In genomic region chr15:73941044-73941443, GRCh38 we compare ENCODE assay signal across 10 cellular contexts. TPM values are rescaled to one million over a fixed set of nuclear protein-coding genes. Genes with fewer than 3 reads are reported as not detected.
DNase-seq lines count a peak whose midpoint lies in the region; ATAC-seq and TF ChIP-seq lines count a peak whose summit lies in the region.
"Had no signal": no experiment of that assay in that cellular context is flagged by ENCODE, and none has a peak within 500 bp of the region (broad histone marks: within the 10 kb centered on the region; RNA-seq: fewer than 3 reads in every experiment).

No MANE protein-coding gene starts in this region.

- H3K4me3 ChIP-seq in left ventricle myocardium inferior = no peak overlapping the region
- H3K4me3 ChIP-seq: SK-N-MC had no signal

- H3K9me3 Mint-ChIP-seq in activated T-helper 17 cell treated with anti-CD3 and anti-CD28 coated beads, Interleukin-2, amount 50 U/mL, for 72 hours = no peaks in the 10 kb centered on the region

- no peaks in the 10 kb centered on the region for H3K27me3 ChIP-seq in left ventricle myocardium inferior (ENCODE audit: low read depth)

- H3K4me1 Mint-ChIP-seq in activated T-helper 17 cell treated with anti-CD3 and anti-CD28 coated beads, Interleukin-2, amount 50 U/mL, for 72 hours = peaks cover 17% of the 10 kb centered on the region

- DNase-seq in HCEC 1CT = peak; percentile 67
- DNase-seq in left ventricle myocardium inferior = peak; percentile 12
- DNase-seq in stromal cell of bone marrow (ENCODE audit: low read depth) = peak; percentile 68
- DNase-seq in activated CD4-positive, CD25-positive, alpha-beta regulatory T cell (lab: John Stamatoyannopoulos, UW) = no peak
- no peak for DNase-seq in C1 segment of cervical spinal cord (lab: John Stamatoyannopoulos, UW)
- DNase-seq: NCI-H146 had no signal

- no peaks in the 10 kb centered on the region for H3K9me3 ChIP-seq in left ventricle myocardium inferior (replicated peaks)

- H3K4me3 Mint-ChIP-seq in activated T-helper 17 cell treated with anti-CD3 and anti-CD28 coated beads, Interleukin-2, amount 50 U/mL, for 72 hours = no peak overlapping the region

- no peaks in the 10 kb centered on the region for H3K36me3 Mint-ChIP-seq in activated T-helper 17 cell treated with anti-CD3 and anti-CD28 coated beads, Interleukin-2, amount 50 U/mL, for 72 hours (ENCODE audit: low read depth)

- peak overlapping the region; percentile 72 for H3K27ac Mint-ChIP-seq in activated T-helper 17 cell treated with anti-CD3 and anti-CD28 coated beads, Interleukin-2, amount 50 U/mL, for 72 hours

- no peak for TF ChIP-seq CTCF in left ventricle myocardium inferior (IDR thresholded peaks at IDR 0.05; ENCODE audit: borderline replicate concordance)

- no peaks in the 10 kb centered on the region for H3K36me3 ChIP-seq in left ventricle myocardium inferior

- intact Hi-C loops in left ventricle myocardium inferior (cut with micrococcal nuclease) = no loop called here

- H3K27me3 Mint-ChIP-seq in activated T-helper 17 cell treated with anti-CD3 and anti-CD28 coated beads, Interleukin-2, amount 50 U/mL, for 72 hours = no peaks in the 10 kb centered on the region

- H3K27ac ChIP-seq in left ventricle myocardium inferior (replicated peaks) = peak overlapping the region; percentile 57
- H3K27ac ChIP-seq: SK-N-MC had no signal

- no peak for ATAC-seq in activated T-helper 17 cell treated with anti-CD3 and anti-CD28 coated beads, Interleukin-2, amount 50 U/mL, for 72 hours (replicated peaks)
- no peak for ATAC-seq in HG03159 (IDR thresholded peaks at IDR 0.05; ENCODE audit: unreplicated experiment)
- ATAC-seq in GM21737 (IDR thresholded peaks at IDR 0.05; ENCODE audit: unreplicated experiment) = no peak

- peaks cover 56% of the 10 kb centered on the region for H3K4me1 ChIP-seq in left ventricle myocardium inferior

RNA-seq across cellular contexts. Expression of gene LOXL1, which starts 14.8 kb away (rescaled TPM):
- 1 to 10 TPM; 3.4 TPM for total RNA-seq in activated T-helper 17 cell treated with anti-CD3 and anti-CD28 coated beads, Interleukin-2, amount 50 U/mL, for 72 hours
- 31.9 TPM for total RNA-seq in left ventricle myocardium inferior

RNA-seq across cellular contexts. Expression of gene STOML1, which starts 51.1 kb away (rescaled TPM):
- 1 to 10 TPM; 4.8 to 7.3 TPM for total RNA-seq in activated T-helper 17 cell treated with anti-CD3 and anti-CD28 coated beads, Interleukin-2, amount 50 U/mL, for 72 hours
- 26.1 TPM for total RNA-seq in left ventricle myocardium inferior

RNA-seq across cellular contexts. Expression of gene PML, which starts 53.5 kb away (rescaled TPM):
- 10 to 100 TPM; 67.4 to 74.1 TPM for total RNA-seq in activated T-helper 17 cell treated with anti-CD3 and anti-CD28 coated beads, Interleukin-2, amount 50 U/mL, for 72 hours
- 19.1 TPM for total RNA-seq in left ventricle myocardium inferior

Comparison
In these comparisons a context has a peak if more than half of its experiments do, and no peak if none do; other contexts are left out.
1. DNase-seq: peak in HCEC 1CT (single experiment), left ventricle myocardium inferior (single experiment) and stromal cell of bone marrow (single experiment); none in activated CD4-positive, CD25-positive, alpha-beta regulatory T cell (0 of 4) and C1 segment of cervical spinal cord (0 of 14).